Comparison of ENCODE assay signal across 8 cellular contexts in the genomic region with DNA sequence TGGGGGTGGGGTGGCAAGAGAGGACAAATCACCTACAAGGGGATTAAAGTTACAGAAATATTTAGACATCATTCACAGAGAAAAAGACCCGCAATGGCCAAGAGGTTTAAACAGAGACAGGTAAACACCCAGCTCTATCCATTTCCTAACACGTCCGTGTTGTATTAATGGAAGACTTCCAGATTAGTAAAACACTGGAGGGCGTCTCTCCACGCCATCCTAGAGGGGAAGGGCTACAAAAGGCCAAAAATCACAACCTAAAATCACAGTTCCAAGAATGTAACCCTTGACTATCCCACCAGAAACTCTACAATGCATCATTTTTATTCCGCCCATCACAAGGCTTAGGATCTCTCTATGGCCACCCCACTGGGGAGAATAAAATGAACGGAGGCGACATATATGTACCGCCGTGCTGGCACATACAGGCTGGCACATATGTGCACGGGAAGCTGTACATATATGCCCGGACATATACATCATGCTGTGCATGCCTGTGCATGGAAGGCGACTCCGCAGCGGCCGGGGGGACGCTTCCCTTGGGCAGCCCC. TPM values are rescaled to one million over a fixed set of nuclear protein-coding genes. Genes with fewer than 3 reads are reported as not detected.
DNase-seq lines count a peak whose midpoint lies in the region; ATAC-seq and TF ChIP-seq lines count a peak whose summit lies in the region.

No MANE protein-coding gene starts in this region.

- H3K79me2 ChIP-seq in osteoblast (ENCODE audit: insufficient read depth, low read length): no peaks in the 10 kb centered on the region

- CTCF ChIA-PET in CD8-positive, alpha-beta memory T cell (lab: Charles Lee): no interaction called here

- H3K36me3 Mint-ChIP-seq in T-helper 1 cell treated with Interleukin-12 subunit alpha and Interleukin-12 subunit beta and Interleukin-4 antibody, amounts not matched to agents 30 μg/mL and 1 μg/mL, for 36 hours (ENCODE audit: low read depth): no peaks in the 10 kb centered on the region
- H3K36me3 Mint-ChIP-seq in CD8-positive, alpha-beta memory T cell: no peaks in the 10 kb centered on the region

- H3K9ac ChIP-seq in endocrine pancreas (ENCODE audit: control insufficient read depth, insufficient read depth, low read length): peak overlapping the region; percentile 91

- H3K4me1 Mint-ChIP-seq in T-helper 1 cell treated with Interleukin-12 subunit alpha and Interleukin-12 subunit beta and Interleukin-4 antibody, amounts not matched to agents 30 μg/mL and 1 μg/mL, for 36 hours (ENCODE audit: low read depth): peaks cover 6% of the 10 kb centered on the region
- H3K4me1 Mint-ChIP-seq in CD8-positive, alpha-beta memory T cell: peaks cover 3 to 8% (median 4%) of the 10 kb centered on the region in 3 donors

- H3K36me3 ChIP-seq in endocrine pancreas (ENCODE audit: control insufficient read depth, insufficient read depth, low read length): no peaks in the 10 kb centered on the region
- no peaks in the 10 kb centered on the region for H3K36me3 ChIP-seq in osteoblast (ENCODE audit: insufficient read depth, low read length)
- H3K36me3 ChIP-seq in CD8-positive, alpha-beta memory T cell (ENCODE audit: insufficient read depth, low read length): no peaks in the 10 kb centered on the region

- H3K9me3 ChIP-seq in endocrine pancreas (ENCODE audit: control insufficient read depth, low read length): no peaks in the 10 kb centered on the region
- no peaks in the 10 kb centered on the region for H3K9me3 ChIP-seq in osteoblast (ENCODE audit: low read depth, low read length)
- H3K9me3 ChIP-seq in CD8-positive, alpha-beta memory T cell (ENCODE audit: low read length): no peaks in the 10 kb centered on the region

- peaks cover 22% of the 10 kb centered on the region for H3K4me1 ChIP-seq in endocrine pancreas (ENCODE audit: control insufficient read depth, insufficient read depth, low read length)
- H3K4me1 ChIP-seq in osteoblast (ENCODE audit: insufficient read depth, low read length): no peaks in the 10 kb centered on the region
- no peaks in the 10 kb centered on the region for H3K4me1 ChIP-seq in CD8-positive, alpha-beta memory T cell (ENCODE audit: insufficient read depth, low read length)

- H3K27me3 ChIP-seq in endocrine pancreas (ENCODE audit: control insufficient read depth, insufficient read depth, low read length) (no peaks in the 10 kb centered on the region), osteoblast (ENCODE audit: insufficient read depth, low read length) (peaks cover 5% of the 10 kb centered on the region)
- no peaks in the 10 kb centered on the region for H3K27me3 ChIP-seq in CD8-positive, alpha-beta memory T cell (ENCODE audit: insufficient read depth, low read length, poor library complexity, severe bottlenecking)

- peak overlapping the region; percentile 60 for H3K4me2 ChIP-seq in osteoblast (ENCODE audit: insufficient read depth, low read length)

- peaks cover 18% of the 10 kb centered on the region for H3K27me3 Mint-ChIP-seq in T-helper 1 cell treated with Interleukin-12 subunit alpha and Interleukin-12 subunit beta and Interleukin-4 antibody, amounts not matched to agents 30 μg/mL and 1 μg/mL, for 36 hours (ENCODE audit: low read depth)
- peaks cover 3% of the 10 kb centered on the region in 2 donors for H3K27me3 Mint-ChIP-seq in CD8-positive, alpha-beta memory T cell

- H2AFZ ChIP-seq in osteoblast (ENCODE audit: low read length): peak overlapping the region; percentile 47

- POLR2A ChIA-PET in CD8-positive, alpha-beta memory T cell (lab: Charles Lee): no interaction called here

- peak overlapping the region; percentile 26 for H3K4me3 Mint-ChIP-seq in T-helper 1 cell treated with Interleukin-12 subunit alpha and Interleukin-12 subunit beta and Interleukin-4 antibody, amounts not matched to agents 30 μg/mL and 1 μg/mL, for 36 hours
- H3K4me3 Mint-ChIP-seq in CD8-positive, alpha-beta memory T cell: peak overlapping the region in 3 of 7 donors; percentile 35 to 53 (median 52)

- ATAC-seq in GM21786 (IDR thresholded peaks at IDR 0.05; ENCODE audit: unreplicated experiment) (no peak), HG03097 (IDR thresholded peaks at IDR 0.05; ENCODE audit: low FRiP score, unreplicated experiment) (no peak)

- no peaks in the 10 kb centered on the region for H3K9me3 Mint-ChIP-seq in T-helper 1 cell treated with Interleukin-12 subunit alpha and Interleukin-12 subunit beta and Interleukin-4 antibody, amounts not matched to agents 30 μg/mL and 1 μg/mL, for 36 hours
- H3K9me3 Mint-ChIP-seq in CD8-positive, alpha-beta memory T cell: peaks cover 0 to 16% (median 6%) of the 10 kb centered on the region in 5 donors

- no peak overlapping the region for H3K27ac ChIP-seq in osteoblast (ENCODE audit: low read depth, low read length)
- no peak overlapping the region for H3K27ac ChIP-seq in CD8-positive, alpha-beta memory T cell (ENCODE audit: low read depth, low read length)

- no peak overlapping the region for H3K27ac Mint-ChIP-seq in T-helper 1 cell treated with Interleukin-12 subunit alpha and Interleukin-12 subunit beta and Interleukin-4 antibody, amounts not matched to agents 30 μg/mL and 1 μg/mL, for 36 hours
- H3K27ac Mint-ChIP-seq in CD8-positive, alpha-beta memory T cell: peak overlapping the region in 1 of 8 donors; percentile 8

- TF ChIP-seq CTCF in osteoblast (IDR thresholded peaks at IDR 0.05; ENCODE audit: extremely low read depth, low read depth, low read length): no peak

- H4K20me1 ChIP-seq in osteoblast (ENCODE audit: insufficient read depth, low read length): no peaks in the 10 kb centered on the region

- DNase-seq in T-helper 1 cell (no peak), NCI-H526 treated with DMSO at 0.1 percent for 48 hours (lab: John Stamatoyannopoulos, UW) (peak; percentile 73), osteoblast (ENCODE audit: insufficient read length, low spot score, missing footprints) (peak; percentile 32)
- no peak for DNase-seq in CD8-positive, alpha-beta memory T cell

- H3K4me3 ChIP-seq in endocrine pancreas (ENCODE audit: control insufficient read depth, insufficient read depth, low read length): peak overlapping the region; percentile 98
- H3K4me3 ChIP-seq in osteoblast (ENCODE audit: insufficient read depth, low read length): peak overlapping the region; percentile 36
- no peak overlapping the region for H3K4me3 ChIP-seq in CD8-positive, alpha-beta memory T cell (ENCODE audit: low read length)

RNA-seq across cellular contexts. Expression of a gene that starts 0.8 kb away (rescaled TPM):
- total RNA-seq in osteoblast: under 0.01 and 0.36 TPM in 2 replicates
- total RNA-seq in CD8-positive, alpha-beta memory T cell: not detected
- not detected for polyA plus RNA-seq in CD8-positive, alpha-beta memory T cell

Comparison
In these comparisons a context has a peak if more than half of its experiments do, and no peak if none do; other contexts are left out.
1. DNase-seq: peak in NCI-H526 treated with DMSO at 0.1 percent for 48 hours (single experiment) and osteoblast (single experiment); none in T-helper 1 cell (0 of 5) and CD8-positive, alpha-beta memory T cell (0 of 5).